8 cellular contexts compared by ENCODE assay signal in genomic region chr1:148302586-148303364, GRCh38.
DNase-seq lines count a peak whose midpoint lies in the region; ATAC-seq and TF ChIP-seq lines count a peak whose summit lies in the region.
"Not testable (repeated sequence)": the region's sequence is repeated elsewhere in the genome, so short reads cannot be mapped to it uniquely, and the experiment has no call there.

No MANE protein-coding gene starts in this region.

- H3K4me1 Mint-ChIP-seq in activated B cell treated with CpG ODN at 0.5 μM for 24 hours: peaks cover 20% of the 10 kb centered on the region
- peaks cover 14% of the 10 kb centered on the region for H3K4me1 Mint-ChIP-seq in activated naive CD8-positive, alpha-beta T cell (ENCODE audit: low read depth)
- H3K4me1 Mint-ChIP-seq in naive B cell: peaks cover 22 to 23% (median 23%) of the 10 kb centered on the region in 3 donors

- H3K4me3 Mint-ChIP-seq in activated B cell treated with CpG ODN at 0.5 μM for 24 hours: peak overlapping the region; percentile 81
- H3K4me3 Mint-ChIP-seq in activated naive CD8-positive, alpha-beta T cell: peak overlapping the region; percentile 85
- peak overlapping the region; percentile 80 to 93 (median 88) for H3K4me3 Mint-ChIP-seq in naive B cell

- DNase-seq in AG04449 (ENCODE audit: low read depth, low spot score); activated B cell treated with CpG ODN at 0.5 μM for 24 hours; fibroblast of the aortic adventitia (ENCODE audit: low read depth): not testable (repeated sequence)
- DNase-seq in naive B cell: peak; percentile 31
- DNase-seq in stimulated activated CD4-positive, alpha-beta T cell treated with anti-CD3 and anti-CD28 coated beads, Interleukin-4, amount 100 ng/mL, for 4 hours: peak; percentile 37 to 64

- ATAC-seq in GM21360 (IDR thresholded peaks at IDR 0.05; ENCODE audit: unreplicated experiment) (peak; percentile 68), HG03342 (IDR thresholded peaks at IDR 0.05; ENCODE audit: unreplicated experiment) (peak; percentile 61), activated B cell treated with CpG ODN at 0.5 μM for 24 hours (ENCODE audit: low read depth) (peak; percentile 98), naive B cell (ENCODE audit: low read depth in 2 of 2) (peak; percentile 97 to 98)

- H3K27me3 Mint-ChIP-seq in activated B cell treated with CpG ODN at 0.5 μM for 24 hours: not testable (repeated sequence)
- peaks cover 18% of the 10 kb centered on the region for H3K27me3 Mint-ChIP-seq in activated naive CD8-positive, alpha-beta T cell
- peaks cover 18 to 21% (median 19%) of the 10 kb centered on the region in 3 donors for H3K27me3 Mint-ChIP-seq in naive B cell

- H3K4me3 ChIP-seq in AG04449 (ENCODE audit: low read depth, low read length): peak overlapping the region; percentile 58
- peak overlapping the region; percentile 55 for H3K4me3 ChIP-seq in fibroblast of the aortic adventitia (ENCODE audit: low read depth, low read length)

- TF ChIP-seq CTCF in AG04449 (IDR thresholded peaks at IDR 0.05; ENCODE audit: insufficient read depth, low read length, missing control alignments); activated B cell treated with CpG ODN at 0.5 μM for 24 hours (IDR thresholded peaks at IDR 0.05); fibroblast of the aortic adventitia (IDR thresholded peaks at IDR 0.05; ENCODE audit: insufficient read depth, low read length): not testable (repeated sequence)

- not testable (repeated sequence) for H3K27ac Mint-ChIP-seq in activated B cell treated with CpG ODN at 0.5 μM for 24 hours
- H3K27ac Mint-ChIP-seq in activated naive CD8-positive, alpha-beta T cell: peak overlapping the region; percentile 43
- H3K27ac Mint-ChIP-seq in naive B cell: peak overlapping the region in 2 of 6 donors; percentile 47 to 59

- CTCF ChIA-PET in AG04449 (lab: Yijun Ruan, JAX); activated B cell treated with CpG ODN at 0.5 μM for 24 hours (lab: Charles Lee): not testable (repeated sequence)

- not testable (repeated sequence) for H3K9me3 Mint-ChIP-seq in activated B cell treated with CpG ODN at 0.5 μM for 24 hours; activated naive CD8-positive, alpha-beta T cell (ENCODE audit: low read depth); naive B cell

- POLR2A ChIA-PET in AG04449 (lab: Yijun Ruan, JAX): not testable (repeated sequence)
- POLR2A ChIA-PET in activated B cell treated with CpG ODN at 0.5 μM for 24 hours (lab: Charles Lee): interaction anchor here (1.0 to 1.9 kb wide), 4 partner anchors 15 to 86 kb away, joined by 4 to 44 read pairs (median 15); no protein-coding TSS in a partner anchor

- intact Hi-C loops in activated B cell treated with CpG ODN at 0.5 μM for 24 hours (cut with micrococcal nuclease): loop anchor here (2.0 kb wide), 2 partner anchors 16 to 40 kb away; no protein-coding TSS in a partner anchor

- not testable (repeated sequence) for H3K36me3 Mint-ChIP-seq in activated B cell treated with CpG ODN at 0.5 μM for 24 hours (ENCODE audit: low read depth); activated naive CD8-positive, alpha-beta T cell; naive B cell
